ENCODE assay signal across 8 cellular contexts in the genomic region with DNA sequence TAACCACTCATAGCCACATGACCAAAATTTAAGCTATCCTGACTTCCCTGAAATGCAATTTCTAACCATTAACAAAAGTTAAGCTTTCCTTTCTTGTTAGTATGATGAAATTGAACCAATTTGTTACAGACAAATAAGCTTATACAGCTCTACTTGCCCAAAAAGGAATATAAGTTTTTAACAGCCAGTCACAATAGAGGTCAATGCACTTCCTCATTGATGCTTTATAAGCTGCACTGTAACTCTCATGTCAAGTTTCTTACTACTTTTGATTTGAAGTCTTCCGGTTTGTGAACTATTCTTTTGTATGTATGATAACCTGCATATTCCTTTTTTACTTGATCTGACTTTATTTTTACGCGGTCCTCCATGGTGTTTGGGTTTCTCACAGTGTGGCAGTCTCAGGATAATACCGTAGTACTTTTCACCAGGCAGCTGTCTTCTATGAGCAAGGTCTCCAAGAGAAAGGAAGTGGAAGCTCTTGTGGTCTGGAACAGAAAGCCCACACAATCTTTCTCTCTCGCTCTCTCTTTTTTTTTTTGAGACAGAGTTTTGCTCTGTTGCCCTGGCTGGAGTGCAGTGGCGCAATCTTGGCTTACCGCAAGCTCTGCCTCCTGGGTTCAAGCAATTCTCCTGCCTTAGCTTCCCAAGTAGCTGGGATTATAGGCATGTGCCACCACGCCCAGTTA.
A peak's percentile ranks its signal among the peaks of the same experiment; 100 is the strongest.
DNase-seq lines count a peak whose midpoint lies in the region; ATAC-seq and TF ChIP-seq lines count a peak whose summit lies in the region.

No MANE protein-coding gene starts in this region.

- peaks cover 7% of the 10 kb centered on the region for H3K9me3 Mint-ChIP-seq in glutamatergic neuron (ENCODE audit: unreplicated experiment)

- peaks cover 2% of the 10 kb centered on the region for H3K4me1 Mint-ChIP-seq in glutamatergic neuron (ENCODE audit: low read depth, unreplicated experiment)

- ATAC-seq in GM18909 (IDR thresholded peaks at IDR 0.05; ENCODE audit: poor library complexity, unreplicated experiment) (peak; percentile 88), HG02885 (IDR thresholded peaks at IDR 0.05; ENCODE audit: poor library complexity, unreplicated experiment) (peak; percentile 92), SK-N-SH treated with all-trans-retinoic acid at 6 μM for 48 hours (no peak)

- no peak overlapping the region for H3K4me3 ChIP-seq in thyroid gland (replicated peaks in 1 of 3)

- CTCF ChIA-PET in GM10248 (lab: Yijun Ruan, JAX), result interaction anchor here (1.1 to 1.7 kb wide), 2 partner anchors 14 to 53 kb away, joined by 3 to 4 read pairs; no protein-coding TSS in a partner anchor

- H3K9me3 ChIP-seq in thyroid gland, result no peaks in the 10 kb centered on the region

- H3K27me3 ChIP-seq in thyroid gland, result peaks cover 6% of the 10 kb centered on the region

- H3K36me3 ChIP-seq in thyroid gland, result no peaks in the 10 kb centered on the region

- DNase-seq in OCI-M1 (lab: John Stamatoyannopoulos, UW) (peak; percentile 68), globus pallidus (ENCODE audit: low spot score) (peak; percentile 43), GM10248 (ENCODE audit: extremely low spot score) (no peak), thyroid gland (no peak), glutamatergic neuron (no peak)

- peaks cover 11 to 12% of the 10 kb centered on the region in 2 donors for H3K4me1 ChIP-seq in thyroid gland

- POLR2A ChIA-PET in GM10248 (lab: Yijun Ruan, JAX), result no interaction called here

- no peak overlapping the region for H3K4me3 Mint-ChIP-seq in glutamatergic neuron (ENCODE audit: unreplicated experiment)

- H3K27ac ChIP-seq in thyroid gland, result no peak overlapping the region

- H3K27me3 Mint-ChIP-seq in glutamatergic neuron (ENCODE audit: unreplicated experiment), result peaks cover 3% of the 10 kb centered on the region

- H3K27ac Mint-ChIP-seq in glutamatergic neuron (ENCODE audit: unreplicated experiment), result no peak overlapping the region

- WGBS in thyroid gland, 2 donors, result 78 to 87% methylated on average over 7 to 8 of the region's 8 CpGs

- no peak for TF ChIP-seq POLR2A in thyroid gland (IDR thresholded peaks at IDR 0.05)

- no peaks in the 10 kb centered on the region for H3K36me3 Mint-ChIP-seq in glutamatergic neuron (ENCODE audit: unreplicated experiment)

- TF ChIP-seq CTCF in GM10248 (IDR thresholded peaks at IDR 0.05; ENCODE audit: control extremely low read depth, extremely low read depth, low read depth, missing control alignments) (no peak), thyroid gland (IDR thresholded peaks at IDR 0.05) (no peak), glutamatergic neuron (IDR thresholded peaks at IDR 0.05; ENCODE audit: partially characterized antibody, unreplicated experiment) (no peak)

- intact Hi-C loops in thyroid gland (cut with DNase I), result no loop called here

TF ChIP-seq in SK-N-SH treated with all-trans-retinoic acid at 6 μM for 48 hours, 23 proteins besides CTCF, POLR2A, EP300 and RAD21:
- TF ChIP-seq GLIS3 (CRISPR knock-in tag; IDR thresholded peaks at IDR 0.05) (no peak), ARNTL (CRISPR knock-in tag; IDR thresholded peaks at IDR 0.05; ENCODE audit: borderline replicate concordance, low read depth) (no peak), ISL1 (CRISPR knock-in tag; IDR thresholded peaks at IDR 0.05) (no peak)
- TF ChIP-seq, protein P1, sequence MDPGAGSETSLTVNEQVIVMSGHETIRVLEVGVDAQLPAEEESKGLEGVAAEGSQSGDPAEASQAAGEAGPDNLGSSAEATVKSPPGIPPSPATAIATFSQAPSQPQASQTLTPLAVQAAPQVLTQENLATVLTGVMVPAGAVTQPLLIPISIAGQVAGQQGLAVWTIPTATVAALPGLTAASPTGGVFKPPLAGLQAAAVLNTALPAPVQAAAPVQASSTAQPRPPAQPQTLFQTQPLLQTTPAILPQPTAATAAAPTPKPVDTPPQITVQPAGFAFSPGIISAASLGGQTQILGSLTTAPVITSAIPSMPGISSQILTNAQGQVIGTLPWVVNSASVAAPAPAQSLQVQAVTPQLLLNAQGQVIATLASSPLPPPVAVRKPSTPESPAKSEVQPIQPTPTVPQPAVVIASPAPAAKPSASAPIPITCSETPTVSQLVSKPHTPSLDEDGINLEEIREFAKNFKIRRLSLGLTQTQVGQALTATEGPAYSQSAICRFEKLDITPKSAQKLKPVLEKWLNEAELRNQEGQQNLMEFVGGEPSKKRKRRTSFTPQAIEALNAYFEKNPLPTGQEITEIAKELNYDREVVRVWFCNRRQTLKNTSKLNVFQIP (CRISPR knock-in tag; IDR thresholded peaks at IDR 0.05; ENCODE audit: borderline replicate concordance, low read depth), result no peak
- TF ChIP-seq, protein P2, sequence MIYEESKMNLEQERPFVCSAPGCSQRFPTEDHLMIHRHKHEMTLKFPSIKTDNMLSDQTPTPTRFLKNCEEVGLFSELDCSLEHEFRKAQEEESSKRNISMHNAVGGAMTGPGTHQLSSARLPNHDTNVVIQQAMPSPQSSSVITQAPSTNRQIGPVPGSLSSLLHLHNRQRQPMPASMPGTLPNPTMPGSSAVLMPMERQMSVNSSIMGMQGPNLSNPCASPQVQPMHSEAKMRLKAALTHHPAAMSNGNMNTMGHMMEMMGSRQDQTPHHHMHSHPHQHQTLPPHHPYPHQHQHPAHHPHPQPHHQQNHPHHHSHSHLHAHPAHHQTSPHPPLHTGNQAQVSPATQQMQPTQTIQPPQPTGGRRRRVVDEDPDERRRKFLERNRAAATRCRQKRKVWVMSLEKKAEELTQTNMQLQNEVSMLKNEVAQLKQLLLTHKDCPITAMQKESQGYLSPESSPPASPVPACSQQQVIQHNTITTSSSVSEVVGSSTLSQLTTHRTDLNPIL (CRISPR knock-in tag; IDR thresholded peaks at IDR 0.05; ENCODE audit: low read depth), result no peak
TF ChIP-seq in SK-N-SH treated with all-trans-retinoic acid at 6 μM for 48 hours: peak in this region for 0.

Comparison
In these comparisons a context has a peak if more than half of its experiments do, and no peak if none do; other contexts are left out.
1. DNase-seq: peak in OCI-M1 (single experiment) and globus pallidus (single experiment); none in GM10248 (single experiment), thyroid gland (0 of 2) and glutamatergic neuron (single experiment).